Comparison of ENCODE assay signal across 34 cellular contexts in the genomic region with DNA sequence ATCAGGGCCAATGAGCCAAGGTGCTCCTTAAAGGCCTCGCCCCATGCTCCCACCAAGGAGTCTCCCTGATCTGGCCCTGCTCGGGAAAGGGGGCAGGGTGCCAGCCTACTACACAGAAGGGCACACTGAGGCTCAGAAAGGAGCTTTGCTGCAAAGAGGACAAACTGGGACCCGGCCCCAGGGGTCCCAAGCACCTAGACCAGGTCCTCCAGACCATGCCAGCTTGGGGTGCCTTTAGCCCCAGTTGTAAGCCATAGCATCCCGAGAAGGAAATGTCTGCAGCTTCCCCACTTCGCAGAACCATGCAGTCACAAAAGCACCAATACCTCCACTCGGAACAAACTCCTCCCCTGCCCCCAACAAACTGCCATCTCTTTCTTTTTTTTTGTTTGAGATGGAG.
"Had no signal": no experiment of that assay in that cellular context is flagged by ENCODE, and none has a peak within 500 bp of the region (broad histone marks: within the 10 kb centered on the region; RNA-seq: fewer than 3 reads in every experiment).

No MANE protein-coding gene starts in this region.

- H3K27ac ChIP-seq: KMS-11 had no signal

- H3K36me3 ChIP-seq: MG63 had no signal

- H3K4me3 ChIP-seq: MG63 had no signal

- H3K9me3 ChIP-seq: MG63 had no signal

- DNase-seq: Karpas-422, Kasumi-1, KG1, MG63, MM.1S, MV-4-11, NCI-H1048, NCI-H1092, NCI-H1092 treated with DMSO at 0.1 percent for 48 hours, NCI-H1105, NCI-H1105 treated with DMSO at 0.1 percent for 48 hours, NCI-H1417, NCI-H1417 treated with DMSO at 0.1 percent for 48 hours, NCI-H1436, NCI-H1436 treated with DMSO at 0.1 percent for 48 hours, NCI-H146, NCI-H1694, NCI-H1694 treated with DMSO at 0.1 percent for 48 hours, NCI-H187, NCI-H187 treated with DMSO at 0.1 percent for 48 hours, NCI-H1930, NCI-H2029, NCI-H2029 treated with DMSO at 0.1 percent for 48 hours, NCI-H2081, NCI-H2081 treated with DMSO at 0.1 percent for 48 hours, NCI-H2107, NCI-H2171, NCI-H2171 treated with DMSO at 0.1 percent for 48 hours, NCI-H2227 treated with DMSO at 0.1 percent for 48 hours, NCI-H226, NCI-H345, NCI-H446, NCI-H446 treated with DMSO at 0.1 percent for 48 hours had no signal

- H3K4me2 ChIP-seq: KMS-11 had no signal

- H3K27me3 ChIP-seq: MG63 had no signal
